Comparison of ENCODE assay signal across 9 cellular contexts in genomic region chr3:11591006-11591360, GRCh38. TPM values are rescaled to one million over a fixed set of nuclear protein-coding genes. Genes with fewer than 3 reads are reported as not detected.
DNase-seq lines count a peak whose midpoint lies in the region; ATAC-seq, FAIRE-seq and TF ChIP-seq lines count a peak whose summit lies in the region.
"Had no signal": no experiment of that assay in that cellular context is flagged by ENCODE, and none has a peak within 500 bp of the region (broad histone marks: within the 10 kb centered on the region; RNA-seq: fewer than 3 reads in every experiment).

No MANE protein-coding gene starts in this region.

- H3K9ac ChIP-seq in GM12878 (ENCODE audit: control insufficient read depth, insufficient read depth, low read length) (no peak overlapping the region), iPS-20b (ENCODE audit: low read depth, low read length) (peak overlapping the region; percentile 58; the same call in 1 of the 2 replicates), skeletal muscle tissue (ENCODE audit: low read depth in 1 of 3, low read length in 3 of 3) (peak overlapping the region in 2 of 3 donors; percentile 59 to 60)

- SMC1A ChIA-PET in GM12878 (lab: Charles Lee; ENCODE audit: uncharacterized antibody, unreplicated experiment) = interaction anchor here (0.6 to 1.5 kb wide), 3 partner anchors 59 to 200 kb away, joined by 3 read pairs; no protein-coding TSS in a partner anchor

- CTCF ChIA-PET in HEK293 (lab: Yijun Ruan, JAX) = interaction anchor here (1.0 to 1.8 kb wide), 2 partner anchors 61 to 211 kb away, joined by 4 to 5 read pairs; no protein-coding TSS in a partner anchor
- CTCF ChIA-PET in GM12878 (lab: Yijun Ruan, JAX) = interaction anchor here (1.6 kb wide), 1 partner anchor 60 kb away, joined by 3 read pairs; no protein-coding TSS in a partner anchor

- H3K4me3 ChIP-seq in HEK293 (ENCODE audit: low read depth, low read length) = no peak overlapping the region
- H3K4me3 ChIP-seq in GM12878 = no peak overlapping the region
- 0 out of 2 replicates have a peak overlapping the region, but pooled peaks have one; percentile 8 for H3K4me3 ChIP-seq in iPS-20b (ENCODE audit: low read length)
- peak overlapping the region; percentile 6 to 30 (median 26) for H3K4me3 ChIP-seq in skeletal muscle tissue (ENCODE audit: low read length in 3 of 3)

- TF ChIP-seq CTCF in HEK293 (tag by site-specific recombination; IDR thresholded peaks at IDR 0.05) (no peak), GM12878 (IDR thresholded peaks at IDR 0.05 in 2 of 3, conservative IDR thresholded peaks at IDR 0.05 in 1 of 3; ENCODE audit: control insufficient read depth in 2 of 3, extremely low read depth in 1 of 3, insufficient read depth in 1 of 3, low read depth in 3 of 3, low read length in 3 of 3) (no peak)

- H3K27me3 ChIP-seq in GM12878 (replicated peaks in 1 of 2; ENCODE audit: control insufficient read depth in 2 of 2, insufficient read depth in 2 of 2, low read length in 1 of 2) (no peaks in the 10 kb centered on the region), iPS-20b (ENCODE audit: insufficient read depth, low read length) (no peaks in the 10 kb centered on the region), skeletal muscle tissue (ENCODE audit: control insufficient read depth in 3 of 3, insufficient read depth in 3 of 3, low read length in 3 of 3) (no peaks in the 10 kb centered on the region)

- no peak overlapping the region for H3K4me2 ChIP-seq in GM12878 (ENCODE audit: control insufficient read depth, insufficient read depth)

- TF ChIP-seq POLR2A in GM12878 (IDR thresholded peaks at IDR 0.05; ENCODE audit: low read depth, low read length) = no peak

- in situ Hi-C loops in GM12878 (cut with MboI) = no loop called here

- no peak for FAIRE-seq in GM12878 (lab: Jason Lieb, UNC)

- POLR2A ChIA-PET in HEK293 (lab: Yijun Ruan, JAX) = interaction anchor here (1.0 to 2.3 kb wide), 2 partner anchors 9 to 52 kb away, joined by 3 to 9 read pairs; partner anchors contain the start of gene VGLL4
- POLR2A ChIA-PET in GM12878 (lab: Charles Lee) = interaction anchor here (1.2 kb wide), 1 partner anchor 11 kb away, joined by 3 read pairs; no protein-coding TSS in a partner anchor

- DNase-seq in GM12878 (ENCODE audit: low read depth, low spot score) (no peak), medulla oblongata (ENCODE audit: extremely low spot score) (no peak), middle frontal gyrus (ENCODE audit: extremely low spot score, low spot score) (no peak)
- no peak for DNase-seq in activated CD4-positive, alpha-beta T cell treated with anti-CD3 and anti-CD28 coated beads for 48 hours
- DNase-seq: NCI-H1436 had no signal

- whole genome bisulfite sequencing in GM12878 (ENCODE audit: insufficient coverage, insufficient replicate concordance, low lambda C conversion rate, missing lambda C conversion rate) = 96% methylated on average over 7 of the region's 7 CpGs

- peaks cover 25% of the 10 kb centered on the region for H3K4me1 ChIP-seq in HEK293 (ENCODE audit: control insufficient read depth, insufficient read depth, low read length)
- H3K4me1 ChIP-seq in GM12878 (ENCODE audit: control insufficient read depth, insufficient read depth, low read length) = no peaks in the 10 kb centered on the region
- peaks cover 49% of the 10 kb centered on the region for H3K4me1 ChIP-seq in iPS-20b (ENCODE audit: insufficient read depth, low read length)
- peaks cover 71 to 79% (median 72%) of the 10 kb centered on the region in 3 donors for H3K4me1 ChIP-seq in skeletal muscle tissue (ENCODE audit: control insufficient read depth in 3 of 3, insufficient read depth in 3 of 3, low read length in 3 of 3)

- RAD21 ChIA-PET in GM12878 (lab: Charles Lee; ENCODE audit: unreplicated experiment) = no interaction called here

- intact Hi-C loops in GM12878 (cut with micrococcal nuclease; ENCODE audit: unreplicated experiment) = no loop called here

- ATAC-seq in GM12878 = no peak
- no peak for ATAC-seq in GM21447 (IDR thresholded peaks at IDR 0.05; ENCODE audit: unreplicated experiment)

- H3K36me3 ChIP-seq in HEK293 (ENCODE audit: control insufficient read depth in 2 of 2, insufficient read depth in 1 of 2, low read length in 2 of 2) (no peaks in the 10 kb centered on the region), GM12878 (ENCODE audit: control insufficient read depth in 2 of 2, insufficient read depth in 2 of 2, low read length in 1 of 2) (peaks cover 3 to 5% of the 10 kb centered on the region in 2 experiments; a peak in 3 of 4 replicates), iPS-20b (ENCODE audit: insufficient read depth, low read depth, low read length) (peaks cover 4% of the 10 kb centered on the region; the same call in 1 of the 2 replicates), skeletal muscle tissue (ENCODE audit: control insufficient read depth in 3 of 3, insufficient read depth in 3 of 3, low read length in 3 of 3) (peaks cover 0 to 2% (median 0%) of the 10 kb centered on the region in 3 donors)

- no peaks in the 10 kb centered on the region for H3K9me3 ChIP-seq in HEK293 (ENCODE audit: control insufficient read depth, insufficient read depth, low read depth, low read length)
- no peaks in the 10 kb centered on the region; the same call in 2 of the 3 replicates for H3K9me3 ChIP-seq in GM12878 (replicated peaks; ENCODE audit: control insufficient read depth, insufficient read depth, low read length)
- no peaks in the 10 kb centered on the region for H3K9me3 ChIP-seq in iPS-20b (ENCODE audit: insufficient read depth, low read depth, low read length)
- no peaks in the 10 kb centered on the region for H3K9me3 ChIP-seq in skeletal muscle tissue (ENCODE audit: control insufficient read depth in 3 of 3, low read length in 3 of 3)

- peaks cover 8% of the 10 kb centered on the region; the same call in 1 of the 2 replicates for H4K20me1 ChIP-seq in GM12878 (ENCODE audit: control insufficient read depth, insufficient read depth)

- TF ChIP-seq EP300 in GM12878 (IDR thresholded peaks at IDR 0.05; ENCODE audit: borderline replicate concordance in 1 of 2, control insufficient read depth in 1 of 2, low read depth in 2 of 2, low read length in 2 of 2) = no peak

- TF ChIP-seq RAD21 in GM12878 (IDR thresholded peaks at IDR 0.05; ENCODE audit: insufficient read depth, low read depth, low read length) = no peak

- H3K79me2 ChIP-seq in GM12878 (ENCODE audit: control insufficient read depth, insufficient read depth, low read length) = peaks cover 50% of the 10 kb centered on the region

- H3K27ac ChIP-seq in HEK293 (ENCODE audit: extremely low read depth, low read depth, low read length) (peak overlapping the region; percentile 87), GM12878 (ENCODE audit: control insufficient read depth, insufficient read depth) (no peak overlapping the region), iPS-20b (ENCODE audit: low read length) (peak overlapping the region; percentile 66), skeletal muscle tissue (ENCODE audit: low read depth, low read length) (peak overlapping the region; percentile 75)

- no peak overlapping the region for H2AFZ ChIP-seq in GM12878 (ENCODE audit: control insufficient read depth, low read depth, low read length)

- TSS peak; percentile 26 for BruUV-seq in GM12878 (replicated peaks; lab: Mats Ljungman, UMichigan)

TF ChIP-seq in HEK293, 187 proteins besides CTCF, POLR2A, EP300 and RAD21 (continues in another document):
- TF ChIP-seq, protein P1, sequence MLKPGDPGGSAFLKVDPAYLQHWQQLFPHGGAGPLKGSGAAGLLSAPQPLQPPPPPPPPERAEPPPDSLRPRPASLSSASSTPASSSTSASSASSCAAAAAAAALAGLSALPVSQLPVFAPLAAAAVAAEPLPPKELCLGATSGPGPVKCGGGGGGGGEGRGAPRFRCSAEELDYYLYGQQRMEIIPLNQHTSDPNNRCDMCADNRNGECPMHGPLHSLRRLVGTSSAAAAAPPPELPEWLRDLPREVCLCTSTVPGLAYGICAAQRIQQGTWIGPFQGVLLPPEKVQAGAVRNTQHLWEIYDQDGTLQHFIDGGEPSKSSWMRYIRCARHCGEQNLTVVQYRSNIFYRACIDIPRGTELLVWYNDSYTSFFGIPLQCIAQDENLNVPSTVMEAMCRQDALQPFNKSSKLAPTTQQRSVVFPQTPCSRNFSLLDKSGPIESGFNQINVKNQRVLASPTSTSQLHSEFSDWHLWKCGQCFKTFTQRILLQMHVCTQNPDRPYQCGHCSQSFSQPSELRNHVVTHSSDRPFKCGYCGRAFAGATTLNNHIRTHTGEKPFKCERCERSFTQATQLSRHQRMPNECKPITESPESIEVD (tag by site-specific recombination; IDR thresholded peaks at IDR 0.05) = no peak

RNA-seq across cellular contexts. Expression of gene VGLL4, which starts 52.7 kb away (rescaled TPM):
- 116 and 126 TPM in 2 replicates for total RNA-seq in GM12878 (2013; cell fraction: nucleolus; rRNA removed)
- total RNA-seq in GM12878 (2014; rRNA removed) = 16.3 and 18.1 TPM in 2 replicates
- 15.2 and 15.7 TPM in 2 replicates for total RNA-seq in GM12878 (2014; rRNA removed; fragmentation: Illumina TruSeq; extraction: Trizol)
- 20.7 and 23.2 TPM in 2 replicates for total RNA-seq in GM12878 (2021)
- 12.6 TPM for polyA plus RNA-seq in GM12878 (2011; ENCODE audit: low read depth)
- polyA plus RNA-seq in GM12878 (2011; rRNA removed) = 32.9 and 38.1 TPM in 2 replicates
- polyA plus RNA-seq in GM12878 (2011; cell fraction: cytosol; rRNA removed) = 39.9 and 41.8 TPM in 2 replicates
- polyA plus RNA-seq in GM12878 (2011; cell fraction: nucleus; rRNA removed) = 43.3 and 49.4 TPM in 2 replicates
- 17.9 and 37.0 TPM in 2 replicates for polyA plus RNA-seq in GM12878 (2012)
- 10.6 and 16.0 TPM in 2 replicates for polyA plus RNA-seq in GM12878 (2014; fragmentation: Illumina TruSeq; extraction: Trizol)
- 1 to 10 TPM in 1 of 2 experiments, under 1 TPM in 1; 0.44 to 1.5 TPM for polyA plus RNA-seq in GM12878 (2014; fragmentation: Nextera tagmentation; extraction: Ambion mirVana)
- 25.5 and 28.7 TPM in 2 replicates for polyA plus RNA-seq in GM12878 (2014; rRNA removed)
- 10 to 100 TPM; 14.9 to 20.6 TPM for polyA plus RNA-seq in GM12878 (2016; fragmentation: Nextera tagmentation; extraction: Ambion mirVana)
- polyA minus RNA-seq in GM12878 (2011; rRNA and poly(A)+ RNA removed) = 24.9 and 62.5 TPM in 2 replicates
- 16.3 and 16.6 TPM in 2 replicates for polyA minus RNA-seq in GM12878 (2011; cell fraction: cytosol; rRNA and poly(A)+ RNA removed)
- 33.7 and 57.3 TPM in 2 replicates for polyA minus RNA-seq in GM12878 (2011; cell fraction: nucleus; rRNA and poly(A)+ RNA removed)
- total RNA-seq in skeletal muscle tissue = 53.8 TPM

Comparison
In these comparisons a context has a peak if more than half of its experiments do, and no peak if none do; other contexts are left out.
1. H3K4me3 ChIP-seq: peak in iPS-20b (single experiment) and skeletal muscle tissue (3 of 3); none in HEK293 (single experiment) and GM12878 (single experiment).